23 cellular contexts compared by ENCODE assay signal in genomic region chr18:60649816-60650215, GRCh38.
A peak's percentile ranks its signal among the peaks of the same experiment; 100 is the strongest.
DNase-seq lines count a peak whose midpoint lies in the region.
"Had no signal": no experiment of that assay in that cellular context is flagged by ENCODE, and none has a peak within 500 bp of the region (broad histone marks: within the 10 kb centered on the region; RNA-seq: fewer than 3 reads in every experiment).

No MANE protein-coding gene starts in this region.

- H3K27me3 Mint-ChIP-seq in activated naive CD8-positive, alpha-beta T cell treated with anti-CD3 and anti-CD28 coated beads for 36 hours: no peaks in the 10 kb centered on the region
- H3K27me3 Mint-ChIP-seq: effector memory CD8-positive, alpha-beta T cell; type B pancreatic cell had no signal

- H3K4me3 Mint-ChIP-seq in activated naive CD8-positive, alpha-beta T cell treated with anti-CD3 and anti-CD28 coated beads for 36 hours: no peak overlapping the region
- H3K4me3 Mint-ChIP-seq: activated naive CD4-positive, alpha-beta T cell treated with anti-CD3 and anti-CD28 coated beads for 36 hours; activated T-cell treated with anti-CD3 and anti-CD28 coated beads, Interleukin-2, amount 50 U/mL, for 4 hours; CD8-positive, alpha-beta T cell; effector memory CD8-positive, alpha-beta T cell; H9; type B pancreatic cell had no signal

- H3K4me1 Mint-ChIP-seq in activated naive CD8-positive, alpha-beta T cell treated with anti-CD3 and anti-CD28 coated beads for 36 hours: no peaks in the 10 kb centered on the region

- peak; percentile 34 for DNase-seq in Ammon's horn (ENCODE audit: low spot score)
- peak in 2 of 3 experiments; percentile 67 to 92 for DNase-seq in NCI-H1417 (lab: John Stamatoyannopoulos, UW)
- peak; percentile 80 for DNase-seq in NCI-H510A treated with DMSO at 0.1 percent for 48 hours (lab: John Stamatoyannopoulos, UW)
- DNase-seq in globus pallidus (ENCODE audit: low spot score): peak; percentile 51
- no peak for DNase-seq in activated naive CD8-positive, alpha-beta T cell treated with anti-CD3 and anti-CD28 coated beads for 36 hours
- no peak for DNase-seq in NK-92 (lab: John Stamatoyannopoulos, UW; ENCODE audit: unreplicated experiment)
- no peak for DNase-seq in SIG-M5 (lab: John Stamatoyannopoulos, UW)
- no peak for DNase-seq in GDM1 (lab: John Stamatoyannopoulos, UW)
- DNase-seq: activated CD4-positive, alpha-beta T cell treated with anti-CD3 and anti-CD28 coated beads for 48 hours; activated naive CD4-positive, alpha-beta T cell treated with anti-CD3 and anti-CD28 coated beads for 36 hours; activated T-cell treated with anti-CD3 and anti-CD28 coated beads, Interleukin-2, amount 50 U/mL, for 4 hours; AML-193; amniotic stem cell; CD8-positive, alpha-beta T cell; DMS79 treated with DMSO at 0.1 percent for 48 hours; effector memory CD8-positive, alpha-beta T cell; foreskin keratinocyte; H9; mesenchymal stem cell; NCI-H1048; NCI-H226; RPMI8226 had no signal

- no peaks in the 10 kb centered on the region for H3K36me3 Mint-ChIP-seq in activated naive CD8-positive, alpha-beta T cell treated with anti-CD3 and anti-CD28 coated beads for 36 hours
- H3K36me3 Mint-ChIP-seq: CD8-positive, alpha-beta T cell; type B pancreatic cell had no signal

- no peak overlapping the region for H3K27ac Mint-ChIP-seq in activated naive CD8-positive, alpha-beta T cell treated with anti-CD3 and anti-CD28 coated beads for 36 hours
- H3K27ac Mint-ChIP-seq: activated naive CD4-positive, alpha-beta T cell treated with anti-CD3 and anti-CD28 coated beads for 36 hours; CD8-positive, alpha-beta T cell; effector memory CD8-positive, alpha-beta T cell; type B pancreatic cell had no signal

- no peaks in the 10 kb centered on the region for H3K9me3 Mint-ChIP-seq in activated naive CD8-positive, alpha-beta T cell treated with anti-CD3 and anti-CD28 coated beads for 36 hours
- H3K9me3 Mint-ChIP-seq: activated naive CD4-positive, alpha-beta T cell treated with anti-CD3 and anti-CD28 coated beads for 36 hours; activated T-cell treated with anti-CD3 and anti-CD28 coated beads, Interleukin-2, amount 50 U/mL, for 4 hours; effector memory CD8-positive, alpha-beta T cell; H9; type B pancreatic cell had no signal

Comparison
In these comparisons a context has a peak if more than half of its experiments do, and no peak if none do; other contexts are left out.
1. DNase-seq: peak in Ammon's horn (single experiment), NCI-H1417 (2 of 3), NCI-H510A treated with DMSO at 0.1 percent for 48 hours (single experiment) and globus pallidus (single experiment); none in activated naive CD8-positive, alpha-beta T cell treated with anti-CD3 and anti-CD28 coated beads for 36 hours (single experiment), NK-92 (single experiment), SIG-M5 (single experiment) and GDM1 (single experiment).